ENCODE assay signal across 1 cellular context in genomic region chr7:49767719-49768118, GRCh38.
TF ChIP-seq lines count a peak whose summit lies in the region.

No MANE protein-coding gene starts in this region.

TF ChIP-seq in H1, 55 proteins besides CTCF, POLR2A, EP300 and RAD21 (continued from another document):
- no peak for TF ChIP-seq CHD7 (IDR thresholded peaks at IDR 0.05; ENCODE audit: insufficient replicate concordance, low read length)
- no peak for TF ChIP-seq JUN (IDR thresholded peaks at IDR 0.05; ENCODE audit: low read depth, low read length)
TF ChIP-seq in H1: peak in this region for 0.
